24 cellular contexts compared by ENCODE assay signal in genomic region chr5:31048975-31049290, GRCh38.
DNase-seq lines count a peak whose midpoint lies in the region; ATAC-seq, FAIRE-seq and TF ChIP-seq lines count a peak whose summit lies in the region.
"Had no signal": no experiment of that assay in that cellular context is flagged by ENCODE, and none has a peak within 500 bp of the region (broad histone marks: within the 10 kb centered on the region; RNA-seq: fewer than 3 reads in every experiment).

No MANE protein-coding gene starts in this region.

- no peak overlapping the region for H2BK15ac ChIP-seq in H9 (ENCODE audit: low read depth, low read length)

- no CpG with 5 or more reads among the region's 1 CpG for WGBS in H9 (ENCODE audit: extremely low coverage, insufficient read length, low lambda C conversion rate)

- no peaks in the 10 kb centered on the region for H3K36me3 ChIP-seq in neural progenitor cell
- H3K36me3 ChIP-seq: BLaER1, HAP-1, SJCRH30 had no signal

- no peak overlapping the region for H3K18ac ChIP-seq in H9 (ENCODE audit: insufficient read length, low read depth, low read length)

- POLR2A ChIA-PET in T-cell (lab: Charles Lee): interaction anchor here in 1 of 2 donors (0.6 kb wide), 1 partner anchor 1948 kb away, joined by 3 read pairs; no protein-coding TSS in a partner anchor

- H3K79me2 ChIP-seq in H9 (ENCODE audit: insufficient read depth, low read length) (no peaks in the 10 kb centered on the region), neural progenitor cell (ENCODE audit: low read depth) (no peaks in the 10 kb centered on the region)

- H3K4me3 Mint-ChIP-seq in H9 (no peak overlapping the region), neural progenitor cell (no peak overlapping the region), T-cell (no peak overlapping the region)
- H3K4me3 Mint-ChIP-seq: CD4-positive, CD25-positive, alpha-beta regulatory T cell; HFFc6 had no signal

- no peak overlapping the region for H2AFZ ChIP-seq in H9 (ENCODE audit: low read length)
- H2AFZ ChIP-seq in neural progenitor cell (replicated peaks): no peak overlapping the region
- H2AFZ ChIP-seq: GM23248, PC-9 had no signal

- no peak overlapping the region for H3K4me3 ChIP-seq in neural progenitor cell
- H3K4me3 ChIP-seq: BLaER1, GM23248, HAP-1, PC-9, SJCRH30 had no signal

- no peak overlapping the region for H2AK5ac ChIP-seq in H9 (ENCODE audit: insufficient read length, low read length)

- H3K9me3 Mint-ChIP-seq in H9 (no peaks in the 10 kb centered on the region; a peak in 2 of 5 replicates), neural progenitor cell (peaks cover 13% of the 10 kb centered on the region), T-cell (peaks cover 4 to 16% (median 12%) of the 10 kb centered on the region in 3 donors)

- peaks cover 0 to 4% (median 0%) of the 10 kb centered on the region in 3 experiments; a peak in 3 of 7 replicates for H3K36me3 Mint-ChIP-seq in H9 (ENCODE audit: insufficient read depth in 1 of 3, low read depth in 3 of 3)
- peaks cover 2% of the 10 kb centered on the region for H3K36me3 Mint-ChIP-seq in neural progenitor cell
- H3K36me3 Mint-ChIP-seq in T-cell: no peaks in the 10 kb centered on the region
- H3K36me3 Mint-ChIP-seq: CD4-positive, CD25-positive, alpha-beta regulatory T cell had no signal

- H3F3A ChIP-seq in neural progenitor cell (ENCODE audit: low read depth): peaks cover 62% of the 10 kb centered on the region

- no peaks in the 10 kb centered on the region for H3K79me1 ChIP-seq in H9 (ENCODE audit: insufficient read depth, low read depth, low read length, poor library complexity, severe bottlenecking)

- H4K5ac ChIP-seq in H9 (ENCODE audit: insufficient read length, low read depth, low read length): no peak overlapping the region

- H2BK5ac ChIP-seq in H9 (ENCODE audit: insufficient read length, low read length): no peak overlapping the region

- H3K14ac ChIP-seq in H9 (ENCODE audit: insufficient read depth, low read length): no peak overlapping the region

- H3K9ac ChIP-seq in H9 (ENCODE audit: extremely low read depth, insufficient read length, low read length): no peak overlapping the region
- H3K9ac ChIP-seq in neural progenitor cell: no peak overlapping the region
- H3K9ac ChIP-seq: BLaER1, GM23248 had no signal

- no peak overlapping the region for H3K4me2 ChIP-seq in H9 (ENCODE audit: insufficient read depth, insufficient read length, low read length)
- H3K4me2 ChIP-seq in neural progenitor cell: peak overlapping the region; percentile 49
- H3K4me2 ChIP-seq: BLaER1, PC-9 had no signal

- no peak overlapping the region for H4K91ac ChIP-seq in H9 (ENCODE audit: insufficient read length, low read depth, low read length)

- no peak overlapping the region for H2BK12ac ChIP-seq in H9 (ENCODE audit: insufficient read length, low read depth, low read length)

- CTCF ChIA-PET in T-cell (lab: Charles Lee): no interaction called here

- no peak overlapping the region for H3K4ac ChIP-seq in H9 (ENCODE audit: low read depth, low read length)

- H3K27me3 Mint-ChIP-seq in H9 (ENCODE audit: low read depth) (no peaks in the 10 kb centered on the region), neural progenitor cell (ENCODE audit: insufficient read depth, low read depth) (peaks cover 9% of the 10 kb centered on the region), T-cell (no peaks in the 10 kb centered on the region)
- H3K27me3 Mint-ChIP-seq: CD4-positive, CD25-positive, alpha-beta regulatory T cell had no signal

- H3K4me1 Mint-ChIP-seq in H9 (peaks cover 59 to 66% of the 10 kb centered on the region in 2 experiments), neural progenitor cell (peaks cover 77% of the 10 kb centered on the region), T-cell (no peaks in the 10 kb centered on the region)
- H3K4me1 Mint-ChIP-seq: CD4-positive, CD25-positive, alpha-beta regulatory T cell had no signal

- H3K27ac Mint-ChIP-seq in H9: peak overlapping the region in 2 of 3 experiments; percentile 2 to 88; a peak in 3 of 7 replicates
- H3K27ac Mint-ChIP-seq in neural progenitor cell: no peak overlapping the region
- no peak overlapping the region for H3K27ac Mint-ChIP-seq in T-cell
- H3K27ac Mint-ChIP-seq: CD4-positive, CD25-positive, alpha-beta regulatory T cell; HFFc6 had no signal

- no peaks in the 10 kb centered on the region for H3K23me2 ChIP-seq in H9 (ENCODE audit: insufficient read length, low read depth, low read length, poor library complexity, severe bottlenecking)

- no peak overlapping the region for H4K8ac ChIP-seq in H9 (replicated peaks; ENCODE audit: insufficient read length, low read depth, low read length)

- no peak overlapping the region for H2BK120ac ChIP-seq in H9 (ENCODE audit: low read depth, low read length, poor library complexity, severe bottlenecking)

- no peaks in the 10 kb centered on the region for H4K20me1 ChIP-seq in H9 (ENCODE audit: control insufficient read depth, insufficient read depth, insufficient read length)
- H4K20me1 ChIP-seq in neural progenitor cell (ENCODE audit: low read depth): no peaks in the 10 kb centered on the region
- H4K20me1 ChIP-seq: BLaER1 had no signal

- H2BK20ac ChIP-seq in H9 (ENCODE audit: low read depth, low read length, poor library complexity, severe bottlenecking): no peak overlapping the region

- H3K23ac ChIP-seq in H9 (ENCODE audit: insufficient read length, low read depth, low read length): no peak overlapping the region

- ATAC-seq in T-cell (replicated peaks in 1 of 4) (no peak), GM18498 (IDR thresholded peaks at IDR 0.05; ENCODE audit: unreplicated experiment) (no peak)
- ATAC-seq: Right ventricle myocardium inferior had no signal

- H3K27ac ChIP-seq in H9 (ENCODE audit: insufficient read length, low read depth, low read length) (no peak overlapping the region), neural progenitor cell (peak overlapping the region; percentile 46)
- H3K27ac ChIP-seq: BLaER1, GM23248, PC-9, SJCRH30 had no signal

- no peak for FAIRE-seq in urothelium cell line (lab: Jason Lieb, UNC)
- FAIRE-seq: HTR-8/SVneo had no signal

- no peak overlapping the region for H3T11ph ChIP-seq in H9 (ENCODE audit: low read length)

- no peak overlapping the region for H3K56ac ChIP-seq in H9 (ENCODE audit: insufficient read length, low read depth, low read length)

- H3K9me3 ChIP-seq in H9 (ENCODE audit: control insufficient read depth, low read depth, low read length) (no peaks in the 10 kb centered on the region), neural progenitor cell (ENCODE audit: low read depth) (no peaks in the 10 kb centered on the region)
- H3K9me3 ChIP-seq: BLaER1, HAP-1, SJCRH30 had no signal

- H3K4me1 ChIP-seq in H9 (ENCODE audit: insufficient read depth, low read length): peaks cover 3% of the 10 kb centered on the region; the same call in 1 of the 2 replicates
- H3K4me1 ChIP-seq in neural progenitor cell: peaks cover 62% of the 10 kb centered on the region
- H3K4me1 ChIP-seq: BLaER1, SJCRH30 had no signal

- DNase-seq in H9 (no peak), NCI-H446 treated with DMSO at 0.1 percent for 48 hours (lab: John Stamatoyannopoulos, UW) (peak; percentile 73), fibroblast of peridontal ligament (ENCODE audit: extremely low read depth) (peak; percentile 24), neural progenitor cell (ENCODE audit: low spot score) (no peak), T-cell (no peak), activated gamma-delta T cell (lab: John Stamatoyannopoulos, UW) (no peak), urothelium cell line (ENCODE audit: low spot score) (no peak)
- DNase-seq: CD4-positive, CD25-positive, alpha-beta regulatory T cell; DMS53; GM23248; HFFc6; KBM-7; NCI-H1105 treated with DMSO at 0.1 percent for 48 hours; NCI-H2029; NCI-H2227 treated with DMSO at 0.1 percent for 48 hours; NCI-H524 treated with DMSO at 0.1 percent for 48 hours; NCI-H774; PC-9; SJCRH30 had no signal

- TF ChIP-seq CTCF in H9 (conservative IDR thresholded peaks at IDR 0.05) (no peak), neural progenitor cell (IDR thresholded peaks at IDR 0.05) (no peak)

- H3K27me3 ChIP-seq in H9 (ENCODE audit: insufficient read depth, low read length): no peaks in the 10 kb centered on the region
- no peaks in the 10 kb centered on the region for H3K27me3 ChIP-seq in neural progenitor cell
- H3K27me3 ChIP-seq: BLaER1, SJCRH30 had no signal

Comparison
In these comparisons a context has a peak if more than half of its experiments do, and no peak if none do; other contexts are left out.
1. DNase-seq: peak in NCI-H446 treated with DMSO at 0.1 percent for 48 hours (single experiment) and fibroblast of peridontal ligament (single experiment); none in H9 (single experiment), neural progenitor cell (single experiment), T-cell (0 of 34), activated gamma-delta T cell (single experiment) and urothelium cell line (single experiment).
2. H3K27ac Mint-ChIP-seq: peak in H9 (2 of 3); none in neural progenitor cell (single experiment) and T-cell (0 of 2).